In genomic region chr9:94655739-94656138, GRCh38 we compare ENCODE assay signal across 10 cellular contexts. TPM values are rescaled to one million over a fixed set of nuclear protein-coding genes. Genes with fewer than 3 reads are reported as not detected.
DNase-seq lines count a peak whose midpoint lies in the region; ATAC-seq and TF ChIP-seq lines count a peak whose summit lies in the region.
"Had no signal": no experiment of that assay in that cellular context is flagged by ENCODE, and none has a peak within 500 bp of the region (broad histone marks: within the 10 kb centered on the region; RNA-seq: fewer than 3 reads in every experiment).

No MANE protein-coding gene starts in this region.

- ATAC-seq in GM18511 (IDR thresholded peaks at IDR 0.05; ENCODE audit: unreplicated experiment) (peak; percentile 42), HG02981 (IDR thresholded peaks at IDR 0.05; ENCODE audit: unreplicated experiment) (peak; percentile 30), gastrocnemius medialis (no peak), GM21825 (IDR thresholded peaks at IDR 0.05; ENCODE audit: unreplicated experiment) (no peak), HG03280 (IDR thresholded peaks at IDR 0.05; ENCODE audit: unreplicated experiment) (no peak)

- H3K36me3 ChIP-seq in gastrocnemius medialis: no peaks in the 10 kb centered on the region
- H3K36me3 ChIP-seq: pancreas had no signal

- H3K4me3 Mint-ChIP-seq in activated naive CD8-positive, alpha-beta T cell treated with anti-CD3 and anti-CD28 coated beads for 36 hours: peak overlapping the region; percentile 74

- no peaks in the 10 kb centered on the region for H3K27me3 Mint-ChIP-seq in activated naive CD8-positive, alpha-beta T cell treated with anti-CD3 and anti-CD28 coated beads for 36 hours

- no peak for DNase-seq in activated naive CD8-positive, alpha-beta T cell treated with anti-CD3 and anti-CD28 coated beads for 36 hours
- no peak for DNase-seq in gastrocnemius medialis
- no peak for DNase-seq in NCI-H226
- DNase-seq in stimulated activated CD4-positive, alpha-beta T cell treated with anti-CD3 and anti-CD28 coated beads, Interleukin-2, amount 100 ng/mL, for 24 hours: no peak
- DNase-seq: GOT3, pancreas had no signal

- no peak overlapping the region for H3K27ac ChIP-seq in gastrocnemius medialis

- H3K4me3 ChIP-seq in gastrocnemius medialis: peak overlapping the region in 3 of 4 donors; percentile 10 to 36 (median 20)
- H3K4me3 ChIP-seq: pancreas had no signal

- H3K36me3 Mint-ChIP-seq in activated naive CD8-positive, alpha-beta T cell treated with anti-CD3 and anti-CD28 coated beads for 36 hours: no peaks in the 10 kb centered on the region

- in situ Hi-C loops in gastrocnemius medialis (cut with MboI; ENCODE audit: low sequenced_read_pairs in 4 of 4): no loop called here

- no peak for TF ChIP-seq CTCF in gastrocnemius medialis (IDR thresholded peaks at IDR 0.05 in 4 of 5, conservative IDR thresholded peaks at IDR 0.05 in 1 of 5)

- H3K9me3 Mint-ChIP-seq in activated naive CD8-positive, alpha-beta T cell treated with anti-CD3 and anti-CD28 coated beads for 36 hours: no peaks in the 10 kb centered on the region

- no peak for TF ChIP-seq POLR2A in gastrocnemius medialis (IDR thresholded peaks at IDR 0.05)

- intact Hi-C loops in gastrocnemius medialis (cut with DNase I; ENCODE audit: low total_unique reads): no loop called here

- no peaks in the 10 kb centered on the region for H3K27me3 ChIP-seq in gastrocnemius medialis
- H3K27me3 ChIP-seq: pancreas had no signal

- H3K4me1 ChIP-seq in gastrocnemius medialis: peaks cover 0 to 10% of the 10 kb centered on the region in 2 donors
- H3K4me1 ChIP-seq: pancreas had no signal

- no peaks in the 10 kb centered on the region for H3K9me3 ChIP-seq in gastrocnemius medialis
- H3K9me3 ChIP-seq: pancreas had no signal

- peak overlapping the region; percentile 68 for H3K27ac Mint-ChIP-seq in activated naive CD8-positive, alpha-beta T cell treated with anti-CD3 and anti-CD28 coated beads for 36 hours

- peaks cover 20% of the 10 kb centered on the region for H3K4me1 Mint-ChIP-seq in activated naive CD8-positive, alpha-beta T cell treated with anti-CD3 and anti-CD28 coated beads for 36 hours

RNA-seq across cellular contexts. Expression of gene FBP1, which starts 16.4 kb away (rescaled TPM):
- total RNA-seq in activated naive CD8-positive, alpha-beta T cell treated with anti-CD3 and anti-CD28 coated beads for 36 hours: 1 to 10 TPM in 1 of 2 experiments, under 1 TPM in 1; 0.82 to 1.2 TPM
- total RNA-seq in gastrocnemius medialis: 1 to 10 TPM in 2 of 4 donors, under 1 TPM in 1, not detected in 1; 0.46 to 3.5 (median 1.7) TPM

Comparison
In these comparisons a context has a peak if more than half of its experiments do, and no peak if none do; other contexts are left out.
1. ATAC-seq: peak in GM18511 (single experiment) and HG02981 (single experiment); none in gastrocnemius medialis (0 of 2), GM21825 (single experiment) and HG03280 (single experiment).